In the genomic region with DNA sequence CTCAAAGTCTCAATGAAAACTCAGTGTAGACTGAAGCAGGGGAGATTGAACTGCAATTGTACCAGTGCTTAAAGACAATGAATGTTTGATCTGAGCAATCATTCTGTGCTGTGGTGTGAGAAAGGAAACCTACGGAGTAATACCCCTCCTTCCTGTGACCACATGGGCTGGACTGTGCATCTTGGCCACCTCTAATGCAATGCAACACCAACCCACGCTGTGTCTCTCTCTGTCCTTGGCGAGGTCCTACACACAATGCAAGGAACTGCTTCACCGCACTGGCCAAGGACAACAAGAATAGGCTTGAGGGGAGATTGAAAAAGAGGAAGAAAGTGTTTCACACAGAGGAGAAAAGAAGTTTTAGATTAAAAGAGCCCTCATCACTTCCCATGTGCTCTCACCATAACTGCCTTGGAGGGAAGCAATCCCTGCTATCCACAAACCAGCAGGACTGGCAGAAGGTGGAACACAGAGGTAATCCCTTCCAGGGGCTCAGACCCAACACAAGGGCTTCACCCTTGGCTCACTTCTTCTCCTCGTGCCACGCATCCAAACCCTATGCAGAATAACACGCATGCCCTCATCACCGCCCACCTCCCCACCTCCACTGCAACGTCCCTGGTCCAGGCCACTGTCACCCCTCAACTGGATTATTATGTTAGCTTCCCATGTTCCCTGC, we compare ENCODE assay signal across 21 cellular contexts.
"Had no signal": no experiment of that assay in that cellular context is flagged by ENCODE, and none has a peak within 500 bp of the region (broad histone marks: within the 10 kb centered on the region; RNA-seq: fewer than 3 reads in every experiment).

No MANE protein-coding gene starts in this region.

- H3K27ac ChIP-seq: colonic mucosa, heart right ventricle, lower lobe of right lung, testis, upper lobe of left lung had no signal

- H3K9me3 Mint-ChIP-seq: activated T-cell treated with anti-CD3 and anti-CD28 coated beads, Interleukin-2, amount 50 U/mL, for 24 hours; activated T-helper 17 cell treated with anti-CD3 and anti-CD28 coated beads, Interleukin-2, amount 50 U/mL, for 72 hours; endodermal cell; stimulated activated naive B cell treated with anti-CD40 and anti-IgM and Interleukin-4, amounts not matched to agents 10 μg/mL and 1 μg/mL and 100 μg/mL, for 72 hours had no signal

- H3K36me3 ChIP-seq: colonic mucosa, heart right ventricle, lower lobe of right lung, upper lobe of left lung had no signal

- H3K9me3 ChIP-seq: colonic mucosa, lower lobe of right lung, mucosa of descending colon, testis had no signal

- DNase-seq: activated CD4-positive, alpha-beta T cell treated with anti-CD3 and anti-CD28 coated beads, Interleukin-2, amount 50 U/mL, for 4 hours; activated CD8-positive, alpha-beta memory T cell treated with anti-CD3 and anti-CD28 coated beads for 24 hours; activated CD8-positive, alpha-beta memory T cell treated with anti-CD3 and anti-CD28 coated beads, Interleukin-2, amount 50 U/mL, for 4 hours; activated T-cell treated with anti-CD3 and anti-CD28 coated beads, Interleukin-2, amount 50 U/mL, for 24 hours; colonic mucosa; endodermal cell; heart right ventricle; lower lobe of right lung; mesendoderm; mucosa of descending colon; small intestine; stimulated activated CD4-positive, alpha-beta T cell treated with anti-CD3 and anti-CD28 coated beads, Interleukin-15, amount 100 ng/mL, for 24 hours; stimulated activated naive B cell treated with anti-CD40 and anti-IgM and Interleukin-4, amounts not matched to agents 10 μg/mL and 1 μg/mL and 100 μg/mL, for 72 hours; T-helper 9 cell; testis had no signal

- H3K27me3 ChIP-seq: colonic mucosa, testis, upper lobe of left lung had no signal

- H3K4me3 ChIP-seq: colonic mucosa, heart right ventricle, lower lobe of right lung, mucosa of descending colon, testis, upper lobe of left lung had no signal

- H3K27ac Mint-ChIP-seq: activated naive CD8-positive, alpha-beta T cell; activated T-cell treated with anti-CD3 and anti-CD28 coated beads, Interleukin-2, amount 50 U/mL, for 24 hours; activated T-helper 17 cell treated with anti-CD3 and anti-CD28 coated beads, Interleukin-2, amount 50 U/mL, for 72 hours; endodermal cell; stimulated activated naive B cell treated with anti-CD40 and anti-IgM and Interleukin-4, amounts not matched to agents 10 μg/mL and 1 μg/mL and 100 μg/mL, for 72 hours; WTC11 had no signal

- ATAC-seq: activated T-helper 17 cell treated with anti-CD3 and anti-CD28 coated beads, Interleukin-2, amount 50 U/mL, for 72 hours; heart right ventricle; left lobe of liver; lower lobe of right lung; mucosa of descending colon; sciatic nerve; stimulated activated naive B cell treated with anti-CD40 and anti-IgM and Interleukin-4, amounts not matched to agents 10 μg/mL and 1 μg/mL and 100 μg/mL, for 72 hours; WTC11 had no signal

- H3K4me1 ChIP-seq: colonic mucosa, heart right ventricle, lower lobe of right lung, testis, upper lobe of left lung had no signal

- H3K36me3 Mint-ChIP-seq: activated naive CD8-positive, alpha-beta T cell; stimulated activated naive B cell treated with anti-CD40 and anti-IgM and Interleukin-4, amounts not matched to agents 10 μg/mL and 1 μg/mL and 100 μg/mL, for 72 hours had no signal
